In genomic region chr5:82257729-82258128, GRCh38 we compare ENCODE assay signal across 19 cellular contexts.
"Had no signal": no experiment of that assay in that cellular context is flagged by ENCODE, and none has a peak within 500 bp of the region (broad histone marks: within the 10 kb centered on the region; RNA-seq: fewer than 3 reads in every experiment).

No MANE protein-coding gene starts in this region.

- H3K27ac ChIP-seq: esophagus squamous epithelium, psoas muscle, tibial nerve, vagina had no signal

- H3K4me1 ChIP-seq: esophagus squamous epithelium, psoas muscle, vagina had no signal

- H3K27me3 Mint-ChIP-seq: dendritic cell treated with granulocyte-macrophage colony-stimulating factor and Interleukin-4, amounts not matched to agents 40 ng/mL and 50 ng/mL, for 4 days; naive thymus-derived CD4-positive, alpha-beta T cell had no signal

- H3K4me1 Mint-ChIP-seq: naive thymus-derived CD4-positive, alpha-beta T cell had no signal

- H3K4me3 ChIP-seq: esophagus squamous epithelium, psoas muscle, tibial nerve, vagina had no signal

- H3K9me3 Mint-ChIP-seq: dendritic cell treated with granulocyte-macrophage colony-stimulating factor and Interleukin-4, amounts not matched to agents 40 ng/mL and 50 ng/mL, for 4 days; naive thymus-derived CD4-positive, alpha-beta T cell had no signal

- H3K4me3 Mint-ChIP-seq: dendritic cell treated with granulocyte-macrophage colony-stimulating factor and Interleukin-4, amounts not matched to agents 40 ng/mL and 50 ng/mL, for 4 days; naive thymus-derived CD4-positive, alpha-beta T cell had no signal

- H3K9me3 ChIP-seq: esophagus squamous epithelium, psoas muscle, tibial nerve, vagina had no signal

- DNase-seq: activated CD8-positive, alpha-beta memory T cell treated with anti-CD3 and anti-CD28 coated beads for 24 hours; activated CD8-positive, alpha-beta memory T cell treated with anti-CD3 and anti-CD28 coated beads, Interleukin-2, amount 50 U/mL, for 48 hours; activated effector memory CD4-positive, alpha-beta T cell treated with anti-CD3 and anti-CD28 coated beads, Interleukin-2, amount 50 U/mL, for 16 hours; activated naive CD4-positive, alpha-beta T cell treated with anti-CD3 and anti-CD28 coated beads, Interleukin-2, amount 50 U/mL, for 16 hours; activated T-cell treated with anti-CD3 and anti-CD28 coated beads, Interleukin-2, amount 50 U/mL, for 48 hours; effector memory CD4-positive, alpha-beta T cell; esophagus squamous epithelium; left cardiac atrium; mesenchymal stem cell; naive thymus-derived CD4-positive, alpha-beta T cell; psoas muscle; right cardiac atrium; stimulated activated CD4-positive, alpha-beta T cell treated with anti-CD3 and anti-CD28 coated beads, Interleukin-2, amount 100 ng/mL, for 24 hours; stimulated activated naive CD8-positive, alpha-beta T cell treated with anti-CD3 and anti-CD28 coated beads, Interleukin-15, Interleukin-2, amounts not matched to agents 100 U/mL and 50 U/mL, for 24 hours; substantia nigra; T-helper 9 cell had no signal

- H3K27me3 ChIP-seq: esophagus squamous epithelium, tibial nerve, vagina had no signal

- ATAC-seq: left cardiac atrium; naive thymus-derived CD4-positive, alpha-beta T cell; psoas muscle; right cardiac atrium had no signal

- H3K36me3 ChIP-seq: vagina had no signal
